9 cellular contexts compared by ENCODE assay signal in genomic region chr6:27668442-27669275, GRCh38.
DNase-seq lines count a peak whose midpoint lies in the region; ATAC-seq, FAIRE-seq and TF ChIP-seq lines count a peak whose summit lies in the region.
"Had no signal": no experiment of that assay in that cellular context is flagged by ENCODE, and none has a peak within 500 bp of the region (broad histone marks: within the 10 kb centered on the region; RNA-seq: fewer than 3 reads in every experiment).

No MANE protein-coding gene starts in this region.

- intact Hi-C loops in Caco-2 (cut with micrococcal nuclease; ENCODE audit: unreplicated experiment) (loop anchor here (2.0 to 5.0 kb wide), 3 partner anchors 36 to 481 kb away; no protein-coding TSS in a partner anchor), PC-3 (cut with micrococcal nuclease) (loop anchor here (5.0 kb wide), 1 partner anchor 166 kb away; no protein-coding TSS in a partner anchor), HepG2 (cut with micrococcal nuclease; ENCODE audit: unreplicated experiment) (loop anchor here (1.0 kb wide), 1 partner anchor 149 kb away; no protein-coding TSS in a partner anchor), testis (cut with DNase I; ENCODE audit: low total_unique reads) (no loop called here), sciatic nerve (cut with DNase I) (no loop called here)

- BruUV-seq in Caco-2 (replicated peaks; lab: Mats Ljungman, UMichigan) (no TSS peak), PC-3 (replicated peaks; lab: Mats Ljungman, UMichigan) (TSS peak; percentile 100), HepG2 (replicated peaks; lab: Mats Ljungman, UMichigan) (no TSS peak)

- CTCF ChIA-PET in Caco-2 (lab: Charles Lee) (interaction anchor here (0.5 kb wide), 1 partner anchor 1116 kb away, joined by 4 read pairs; no protein-coding TSS in a partner anchor), PC-3 (lab: Charles Lee) (no interaction called here), HepG2 (lab: Yijun Ruan, JAX; ENCODE audit: low intra/inter-chr PET ratio, low total read pairs) (no interaction called here)

- peak overlapping the region; percentile 22 for H3K4me3 ChIP-seq in Caco-2 (ENCODE audit: low read depth, low read length)
- peak overlapping the region; percentile 71 for H3K4me3 ChIP-seq in PC-3 (ENCODE audit: low read length)
- peak overlapping the region; percentile 43 for H3K4me3 ChIP-seq in astrocyte of the cerebellum (ENCODE audit: low read depth, low read length)
- H3K4me3 ChIP-seq in HepG2 (replicated peaks in 1 of 3; ENCODE audit: insufficient read depth in 1 of 3, low read depth in 2 of 3, low read length in 3 of 3) = peak overlapping the region; percentile 64 to 69 (median 67)
- H3K4me3 ChIP-seq in testis = peak overlapping the region; percentile 1 to 49
- H3K4me3 ChIP-seq: skin epidermis had no signal

- H3K4me2 ChIP-seq in PC-3 (ENCODE audit: low read length) (peak overlapping the region; percentile 82), HepG2 (ENCODE audit: low read depth, low read length) (peak overlapping the region; percentile 97)

- FAIRE-seq in HepG2 (lab: Jason Lieb, UNC) = peak; percentile 64

- peaks cover 30% of the 10 kb centered on the region for H3K4me1 Mint-ChIP-seq in Caco-2 (ENCODE audit: low read depth, unreplicated experiment)

- TF ChIP-seq RAD21 in HepG2 (CRISPR knock-in tag; IDR thresholded peaks at IDR 0.05) = no peak

- no peak overlapping the region for H3K9ac ChIP-seq in PC-3 (ENCODE audit: low read length)
- H3K9ac ChIP-seq in HepG2 (ENCODE audit: insufficient read depth, low read depth, low read length) = peak overlapping the region; percentile 46

- WGBS in HepG2 (ENCODE audit: low lambda C conversion rate) = 2% methylated on average over 35 of the region's 35 CpGs
- WGBS in testis, 2 donors = 2 to 6% methylated on average over 35 of the region's 35 CpGs

- H3K4me1 ChIP-seq in Caco-2 = peaks cover 4% of the 10 kb centered on the region; the same call in 1 of the 2 replicates
- peaks cover 15% of the 10 kb centered on the region for H3K4me1 ChIP-seq in PC-3 (ENCODE audit: insufficient read depth, low read length)
- peaks cover 37% of the 10 kb centered on the region for H3K4me1 ChIP-seq in HepG2 (ENCODE audit: insufficient read depth, low read length)
- H3K4me1 ChIP-seq in testis = peaks cover 3% of the 10 kb centered on the region

- no peaks in the 10 kb centered on the region for H4K20me1 ChIP-seq in PC-3 (ENCODE audit: low read length)
- no peaks in the 10 kb centered on the region for H4K20me1 ChIP-seq in HepG2 (ENCODE audit: insufficient read depth, low read length)

- no peaks in the 10 kb centered on the region for H3K9me2 ChIP-seq in PC-3 (replicated peaks; ENCODE audit: low read length)

- peak overlapping the region; percentile 82 for H2AFZ ChIP-seq in PC-3 (ENCODE audit: low read length)
- H2AFZ ChIP-seq in HepG2 (ENCODE audit: low read length) = peak overlapping the region; percentile 94

- H3K36me3 ChIP-seq in Caco-2 (ENCODE audit: control insufficient read depth, insufficient read depth, low read length) (no peaks in the 10 kb centered on the region), PC-3 (ENCODE audit: low read depth, low read length) (no peaks in the 10 kb centered on the region), HepG2 (replicated peaks in 1 of 2; ENCODE audit: control insufficient read depth in 1 of 2, insufficient read depth in 2 of 2, low read length in 2 of 2) (no peaks in the 10 kb centered on the region), testis (ENCODE audit: low read depth, missing control alignments) (no peaks in the 10 kb centered on the region)

- H3K9me3 ChIP-seq in Caco-2 (no peaks in the 10 kb centered on the region), PC-3 (ENCODE audit: low read length) (no peaks in the 10 kb centered on the region), HepG2 (ENCODE audit: low read length) (no peaks in the 10 kb centered on the region), testis (no peaks in the 10 kb centered on the region)

- no peak overlapping the region for H3K27ac ChIP-seq in PC-3 (ENCODE audit: low read length)
- no peak overlapping the region for H3K27ac ChIP-seq in HepG2 (ENCODE audit: extremely low read length, insufficient read depth, low read length)
- no peak overlapping the region for H3K27ac ChIP-seq in testis
- H3K27ac ChIP-seq: skin epidermis had no signal

- peak overlapping the region; percentile 83 for H3K4me3 Mint-ChIP-seq in Caco-2 (ENCODE audit: unreplicated experiment)

- in situ Hi-C loops in astrocyte of the cerebellum (cut with HindIII; ENCODE audit: low sequenced_read_pairs) = no loop called here
- in situ Hi-C loops in HepG2 (cut with HindIII; ENCODE audit: extremely low pct_ligation_motif_present, low pct_unique_long_range_greater_than_20kb) = no loop called here

- 0 out of 4 replicates have a peak, but pooled peaks of 1 of the 2 experiments have one; percentile 16 for TF ChIP-seq EP300 in HepG2 (IDR thresholded peaks at IDR 0.05; ENCODE audit: low read depth in 2 of 2, low read length in 2 of 2)
- TF ChIP-seq EP300 in HepG2 (CRISPR knock-in tag; IDR thresholded peaks at IDR 0.05; ENCODE audit: borderline replicate concordance) = no peak

- no peaks in the 10 kb centered on the region for H3K27me3 Mint-ChIP-seq in Caco-2 (ENCODE audit: insufficient read depth, unreplicated experiment)

- POLR2A ChIA-PET in Caco-2 (lab: Charles Lee) (interaction anchor here (0.5 kb wide), 1 partner anchor 225 kb away, joined by 3 read pairs; a partner anchor contains a TSS), PC-3 (lab: Charles Lee; ENCODE audit: unreplicated experiment) (no interaction called here), HepG2 (lab: Yijun Ruan, JAX) (interaction anchor here (0.6 kb wide), 1 partner anchor 18 kb away, joined by 3 read pairs; no protein-coding TSS in a partner anchor)

- peak; percentile 46 for ATAC-seq in PC-3
- ATAC-seq in HepG2 = peak; percentile 26
- ATAC-seq in sciatic nerve = no peak

- no peaks in the 10 kb centered on the region for H3K79me2 ChIP-seq in PC-3 (ENCODE audit: low read length)
- no peaks in the 10 kb centered on the region for H3K79me2 ChIP-seq in HepG2 (ENCODE audit: insufficient read depth, low read length)

- no peak for TF ChIP-seq CTCF in Caco-2 (IDR thresholded peaks at IDR 0.05; ENCODE audit: insufficient read depth in 1 of 2, low read depth in 1 of 2, low read length in 1 of 2, severe bottlenecking in 1 of 2, unreplicated experiment in 1 of 2)
- no peak for TF ChIP-seq CTCF in PC-3 (conservative IDR thresholded peaks at IDR 0.05; ENCODE audit: low read depth, low read length)
- TF ChIP-seq CTCF in astrocyte of the cerebellum (IDR thresholded peaks at IDR 0.05; ENCODE audit: low read depth, low read length, missing control alignments) = no peak
- no peak for TF ChIP-seq CTCF in HepG2 (CRISPR knock-in tag; IDR thresholded peaks at IDR 0.05)
- no peak for TF ChIP-seq CTCF in testis (IDR thresholded peaks at IDR 0.05)

- H3K27ac Mint-ChIP-seq in Caco-2 (ENCODE audit: unreplicated experiment) = peak overlapping the region; percentile 42

- H3K9me3 Mint-ChIP-seq in Caco-2 (ENCODE audit: unreplicated experiment) = no peaks in the 10 kb centered on the region

- H3F3A ChIP-seq in PC-3 (ENCODE audit: low read length, unreplicated experiment) = peaks cover 10% of the 10 kb centered on the region

- no peaks in the 10 kb centered on the region for H3K27me3 ChIP-seq in Caco-2 (replicated peaks; ENCODE audit: control insufficient read depth, insufficient read depth, low read length)
- H3K27me3 ChIP-seq in PC-3 (ENCODE audit: low read length) = no peaks in the 10 kb centered on the region
- H3K27me3 ChIP-seq in HepG2 (ENCODE audit: control insufficient read depth in 1 of 2, insufficient read depth in 2 of 2, low read length in 2 of 2) = no peaks in the 10 kb centered on the region; a peak in 2 of 5 replicates
- H3K27me3 ChIP-seq in testis = no peaks in the 10 kb centered on the region

- peaks cover 27% of the 10 kb centered on the region for H3K36me3 Mint-ChIP-seq in Caco-2 (ENCODE audit: insufficient read depth, unreplicated experiment)

- TF ChIP-seq POLR2A in HepG2 (IDR thresholded peaks at IDR 0.05; ENCODE audit: insufficient read depth in 1 of 2, low read depth in 2 of 2, low read length in 2 of 2) (no peak), testis (IDR thresholded peaks at IDR 0.05) (no peak)

- DNase-seq in Caco-2 (peak; percentile 79 to 85), HPDE6-E6E7 (ENCODE audit: extremely low spot score) (peak; percentile 66), PC-3 (peak; percentile 93), astrocyte of the cerebellum (ENCODE audit: low read depth) (no peak), HepG2 (ENCODE audit: low spot score) (peak; percentile 66), testis (peak; percentile 64), amniotic stem cell (lab: John Stamatoyannopoulos, UW) (no peak), sciatic nerve (ENCODE audit: low spot score) (no peak)

TF ChIP-seq in HepG2, 621 proteins besides CTCF, POLR2A, EP300 and RAD21 (continues in another document):
- peak; percentile 64; the same call in 1 of the 2 replicates for TF ChIP-seq ZNF878 (CRISPR knock-in tag; IDR thresholded peaks at IDR 0.05)
- no peak for TF ChIP-seq PRMT3 (CRISPR knock-in tag; IDR thresholded peaks at IDR 0.05; ENCODE audit: borderline replicate concordance, low read depth)

Comparison
In these comparisons a context has a peak if more than half of its experiments do, and no peak if none do; other contexts are left out.
1. DNase-seq: peak in Caco-2 (2 of 2), HPDE6-E6E7 (single experiment), PC-3 (single experiment), HepG2 (single experiment) and testis (single experiment); none in astrocyte of the cerebellum (single experiment), amniotic stem cell (single experiment) and sciatic nerve (single experiment).
2. intact Hi-C loops: an anchor here in Caco-2 (2.0 to 5.0 kb wide), PC-3 (5.0 kb wide) and HepG2 (1.0 kb wide); none called in testis and sciatic nerve.
3. Peak in every context shown above with its lines, with median percentiles within 50 percentile points of each other: H3K4me3 ChIP-seq.